Comparison of ENCODE assay signal across 10 cellular contexts in the genomic region with DNA sequence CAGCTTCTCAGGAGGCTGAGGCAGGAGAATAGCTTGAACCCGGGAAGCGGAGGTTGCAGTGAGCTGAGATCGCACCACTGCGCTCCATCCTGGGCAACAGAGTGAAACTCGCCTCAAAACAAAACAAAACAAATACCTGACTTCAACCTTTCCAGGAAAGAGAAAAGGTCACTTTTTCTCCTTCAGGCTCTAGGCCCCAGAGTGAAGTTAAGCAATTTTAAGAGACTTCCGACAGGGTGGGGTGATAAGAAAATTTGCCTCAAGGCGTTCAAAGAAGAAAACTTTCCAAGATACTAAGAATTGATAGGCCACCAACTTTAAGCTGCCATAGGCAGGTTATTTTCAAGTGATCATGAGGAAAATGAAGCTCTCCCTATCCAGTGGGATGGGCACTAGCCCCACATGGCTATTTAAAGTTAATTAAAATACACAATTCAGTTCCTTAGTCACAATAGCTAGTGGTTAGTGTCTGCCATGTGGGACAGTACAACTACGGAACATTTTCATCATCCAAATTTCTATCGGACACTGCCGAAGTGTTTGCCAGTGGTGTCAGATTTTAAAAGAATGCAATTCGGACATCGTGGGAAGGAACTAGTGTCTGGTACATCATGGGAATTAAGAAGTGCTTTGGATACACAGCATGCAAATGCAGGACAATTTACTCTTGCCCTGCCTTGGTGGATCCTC. TPM values are rescaled to one million over a fixed set of nuclear protein-coding genes. Genes with fewer than 3 reads are reported as not detected.
A peak's percentile ranks its signal among the peaks of the same experiment; 100 is the strongest.
DNase-seq lines count a peak whose midpoint lies in the region; ATAC-seq and TF ChIP-seq lines count a peak whose summit lies in the region.
"Had no signal": no experiment of that assay in that cellular context is flagged by ENCODE, and none has a peak within 500 bp of the region (broad histone marks: within the 10 kb centered on the region; RNA-seq: fewer than 3 reads in every experiment).

No MANE protein-coding gene starts in this region.

- TF ChIP-seq CTCF in 22Rv1 (IDR thresholded peaks at IDR 0.05): no peak
- no peak for TF ChIP-seq CTCF in nephron progenitor cell (IDR thresholded peaks at IDR 0.05)
- TF ChIP-seq CTCF in gastrocnemius medialis (IDR thresholded peaks at IDR 0.05 in 4 of 5, conservative IDR thresholded peaks at IDR 0.05 in 1 of 5): no peak

- H3K27ac ChIP-seq in 22Rv1: peak overlapping the region; percentile 83
- peak overlapping the region; percentile 67 to 68 for H3K27ac ChIP-seq in mucosa of rectum (ENCODE audit: low read depth in 2 of 2, low read length in 2 of 2)
- no peak overlapping the region for H3K27ac ChIP-seq in gastrocnemius medialis

- no peak overlapping the region for H3K4me3 Mint-ChIP-seq in activated naive CD8-positive, alpha-beta T cell treated with anti-CD3 and anti-CD28 coated beads for 36 hours
- H3K4me3 Mint-ChIP-seq in nephron progenitor cell: no peak overlapping the region

- H3K9me3 ChIP-seq in mucosa of rectum (ENCODE audit: control insufficient read depth in 2 of 2, low read length in 2 of 2): no peaks in the 10 kb centered on the region
- H3K9me3 ChIP-seq in gastrocnemius medialis: no peaks in the 10 kb centered on the region
- H3K9me3 ChIP-seq: pancreas had no signal

- intact Hi-C loops in gastrocnemius medialis (cut with DNase I; ENCODE audit: low total_unique reads): no loop called here

- no peak for ATAC-seq in gastrocnemius medialis

- H3K27me3 Mint-ChIP-seq in activated naive CD8-positive, alpha-beta T cell treated with anti-CD3 and anti-CD28 coated beads for 36 hours: no peaks in the 10 kb centered on the region
- no peaks in the 10 kb centered on the region for H3K27me3 Mint-ChIP-seq in nephron progenitor cell (ENCODE audit: low read depth, poor library complexity)

- peak overlapping the region; percentile 82 for H3K27ac Mint-ChIP-seq in activated naive CD8-positive, alpha-beta T cell treated with anti-CD3 and anti-CD28 coated beads for 36 hours
- no peak overlapping the region for H3K27ac Mint-ChIP-seq in nephron progenitor cell

- no peak for TF ChIP-seq POLR2A in gastrocnemius medialis (IDR thresholded peaks at IDR 0.05)

- peaks cover 33% of the 10 kb centered on the region for H3K4me1 Mint-ChIP-seq in activated naive CD8-positive, alpha-beta T cell treated with anti-CD3 and anti-CD28 coated beads for 36 hours
- H3K4me1 Mint-ChIP-seq in nephron progenitor cell: peaks cover 5% of the 10 kb centered on the region

- H3K4me3 ChIP-seq in mucosa of rectum (ENCODE audit: low read length in 2 of 2) (no peak overlapping the region), gastrocnemius medialis (no peak overlapping the region)
- H3K4me3 ChIP-seq: pancreas had no signal

- H3K4me1 ChIP-seq in mucosa of rectum (ENCODE audit: control insufficient read depth in 2 of 2, insufficient read depth in 2 of 2, low read length in 2 of 2) (peaks cover 2 to 14% of the 10 kb centered on the region in 2 donors), gastrocnemius medialis (no peaks in the 10 kb centered on the region)
- H3K4me1 ChIP-seq: pancreas had no signal

- H3K36me3 Mint-ChIP-seq in activated naive CD8-positive, alpha-beta T cell treated with anti-CD3 and anti-CD28 coated beads for 36 hours: peaks cover 51% of the 10 kb centered on the region
- H3K36me3 Mint-ChIP-seq in nephron progenitor cell (ENCODE audit: low read depth): peaks cover 82% of the 10 kb centered on the region

- no peaks in the 10 kb centered on the region for H3K27me3 ChIP-seq in mucosa of rectum (ENCODE audit: control insufficient read depth in 2 of 2, insufficient read depth in 2 of 2, low read length in 2 of 2)
- no peaks in the 10 kb centered on the region for H3K27me3 ChIP-seq in gastrocnemius medialis
- H3K27me3 ChIP-seq: pancreas had no signal

- no peaks in the 10 kb centered on the region for H3K9me3 Mint-ChIP-seq in activated naive CD8-positive, alpha-beta T cell treated with anti-CD3 and anti-CD28 coated beads for 36 hours
- no peaks in the 10 kb centered on the region for H3K9me3 Mint-ChIP-seq in nephron progenitor cell

- H3K9ac ChIP-seq in mucosa of rectum (ENCODE audit: low read depth in 1 of 2, low read length in 2 of 2): no peak overlapping the region

- DNase-seq in GF-D8 (lab: John Stamatoyannopoulos, UW) (peak; percentile 61), nephron progenitor cell (no peak), DMS114 treated with DMSO at 0.1 percent for 48 hours (lab: John Stamatoyannopoulos, UW; ENCODE audit: unreplicated experiment) (no peak), gastrocnemius medialis (no peak), COLO829 (ENCODE audit: low spot score) (no peak)
- no peak for DNase-seq in activated naive CD8-positive, alpha-beta T cell treated with anti-CD3 and anti-CD28 coated beads for 36 hours
- DNase-seq: NCI-H1417 had no signal

- in situ Hi-C loops in gastrocnemius medialis (cut with MboI; ENCODE audit: low sequenced_read_pairs in 4 of 4): no loop called here

- H3K36me3 ChIP-seq in mucosa of rectum (ENCODE audit: control insufficient read depth in 2 of 2, insufficient read depth in 2 of 2, low read length in 2 of 2) (peaks cover 0 to 10% of the 10 kb centered on the region in 2 donors), gastrocnemius medialis (peaks cover 0 to 3% of the 10 kb centered on the region in 2 donors)
- H3K36me3 ChIP-seq: pancreas had no signal

RNA-seq across cellular contexts. Expression of a gene that starts 33.0 kb away (rescaled TPM):
- total RNA-seq in activated naive CD8-positive, alpha-beta T cell treated with anti-CD3 and anti-CD28 coated beads for 36 hours: 100 to 1,000 TPM; 202 to 206 TPM
- total RNA-seq in gastrocnemius medialis: 10 to 100 TPM in 3 of 4 donors, 1 to 10 TPM in 1; 9.3 to 32.0 (median 20.0) TPM

RNA-seq across cellular contexts. Expression of a gene that starts 58.7 kb away (rescaled TPM):
- total RNA-seq in activated naive CD8-positive, alpha-beta T cell treated with anti-CD3 and anti-CD28 coated beads for 36 hours: 10 to 100 TPM; 22.3 to 22.4 TPM
- total RNA-seq in gastrocnemius medialis: under 1 TPM in 1 of 4 donors, not detected in 3; 0.05 TPM

Comparison
In these comparisons a context has a peak if more than half of its experiments do, and no peak if none do; other contexts are left out.
1. H3K27ac ChIP-seq: peak in 22Rv1 (single experiment) and mucosa of rectum (2 of 2); none in gastrocnemius medialis (0 of 4).
2. RNA of a gene that starts 33.0 kb away (total RNA-seq): 202 to 206 TPM in activated naive CD8-positive, alpha-beta T cell treated with anti-CD3 and anti-CD28 coated beads for 36 hours; 9.3 to 32.0 TPM in gastrocnemius medialis; every median in the first group is over 4 times any median in the second.
3. RNA of a gene that starts 58.7 kb away (total RNA-seq): 22.3 to 22.4 TPM in activated naive CD8-positive, alpha-beta T cell treated with anti-CD3 and anti-CD28 coated beads for 36 hours; 0.05 TPM in gastrocnemius medialis; every median in the first group is over 10 times any median in the second.